20 cellular contexts compared by ENCODE assay signal in genomic region chr14:105010106-105010505, GRCh38. TPM values are rescaled to one million over a fixed set of nuclear protein-coding genes. Genes with fewer than 3 reads are reported as not detected.
A peak's percentile ranks its signal among the peaks of the same experiment; 100 is the strongest.
DNase-seq lines count a peak whose midpoint lies in the region; ATAC-seq, FAIRE-seq and TF ChIP-seq lines count a peak whose summit lies in the region.
"Had no signal": no experiment of that assay in that cellular context is flagged by ENCODE, and none has a peak within 500 bp of the region (broad histone marks: within the 10 kb centered on the region; RNA-seq: fewer than 3 reads in every experiment).

No MANE protein-coding gene starts in this region.

- CTCF ChIA-PET in HepG2 (lab: Yijun Ruan, JAX; ENCODE audit: low intra/inter-chr PET ratio, low total read pairs) (no interaction called here), PC-3 (lab: Charles Lee) (no interaction called here), PC-9 (lab: Charles Lee) (no interaction called here)

- H4K20me1 ChIP-seq in HepG2 (ENCODE audit: insufficient read depth, low read length) = peaks cover 16% of the 10 kb centered on the region
- H4K20me1 ChIP-seq in PC-3 (ENCODE audit: low read length) = peaks cover 87% of the 10 kb centered on the region
- peaks cover 3% of the 10 kb centered on the region for H4K20me1 ChIP-seq in osteoblast (ENCODE audit: insufficient read depth, low read length)
- peaks cover 50% of the 10 kb centered on the region for H4K20me1 ChIP-seq in PC-9 (ENCODE audit: insufficient read depth)

- TF ChIP-seq CTCF in HepG2 (CRISPR knock-in tag; IDR thresholded peaks at IDR 0.05) (no peak), right lobe of liver (IDR thresholded peaks at IDR 0.05) (no peak), PC-3 (conservative IDR thresholded peaks at IDR 0.05; ENCODE audit: low read depth, low read length) (no peak), osteoblast (IDR thresholded peaks at IDR 0.05; ENCODE audit: extremely low read depth, low read depth, low read length) (no peak), PC-9 (conservative IDR thresholded peaks at IDR 0.05) (no peak)

- H3K36me3 ChIP-seq in HepG2 (replicated peaks in 1 of 2; ENCODE audit: control insufficient read depth in 1 of 2, insufficient read depth in 2 of 2, low read length in 2 of 2) (peaks cover 13 to 29% of the 10 kb centered on the region in 2 experiments; a peak in 4 of 5 replicates), right lobe of liver (peaks cover 0 to 9% (median 3%) of the 10 kb centered on the region in 4 donors), PC-3 (ENCODE audit: low read depth, low read length) (peaks cover 42% of the 10 kb centered on the region), osteoblast (ENCODE audit: insufficient read depth, low read length) (peaks cover 31% of the 10 kb centered on the region), PC-9 (ENCODE audit: low read depth) (peaks cover 9% of the 10 kb centered on the region)

- no peak overlapping the region for H3K4me3 ChIP-seq in HepG2 (replicated peaks in 1 of 3; ENCODE audit: insufficient read depth in 1 of 3, low read depth in 2 of 3, low read length in 3 of 3)
- no peak overlapping the region for H3K4me3 ChIP-seq in right lobe of liver
- H3K4me3 ChIP-seq in PC-3 (ENCODE audit: low read length) = no peak overlapping the region
- no peak overlapping the region for H3K4me3 ChIP-seq in osteoblast (ENCODE audit: insufficient read depth, low read length)
- no peak overlapping the region for H3K4me3 ChIP-seq in PC-9
- H3K4me3 ChIP-seq: BLaER1 treated with 17β-estradiol and CSF1 and Interleukin-3, amounts not matched to agents 10 nM and 100 nM had no signal

- H3K9me3 ChIP-seq in HepG2 (ENCODE audit: low read length) (no peaks in the 10 kb centered on the region), right lobe of liver (no peaks in the 10 kb centered on the region), PC-3 (ENCODE audit: low read length) (no peaks in the 10 kb centered on the region), osteoblast (ENCODE audit: low read depth, low read length) (no peaks in the 10 kb centered on the region), PC-9 (ENCODE audit: insufficient read depth, low read depth) (no peaks in the 10 kb centered on the region)
- H3K9me3 ChIP-seq: BLaER1 treated with 17β-estradiol and CSF1 and Interleukin-3, amounts not matched to agents 10 nM and 100 nM had no signal

- no peak for DNase-seq in HepG2 (ENCODE audit: low spot score)
- no peak for DNase-seq in right lobe of liver
- DNase-seq in PC-3 = no peak
- DNase-seq in osteoblast (ENCODE audit: insufficient read length, low spot score, missing footprints) = peak; percentile 62
- no peak for DNase-seq in sciatic nerve (ENCODE audit: low spot score)
- DNase-seq in SHP77 treated with DMSO at 0.1 percent for 48 hours (lab: John Stamatoyannopoulos, UW) = no peak
- DNase-seq in PC-9 = no peak
- DNase-seq: CD8-positive, alpha-beta memory T cell; DMS79 treated with DMSO at 0.1 percent for 48 hours; Kasumi-1; MM.1S; NCI-H1092; NCI-H1436 treated with DMSO at 0.1 percent for 48 hours; NCI-H2029; NCI-H526; SIG-M5 had no signal

- H3F3A ChIP-seq in PC-3 (ENCODE audit: low read length, unreplicated experiment) (peaks cover 11% of the 10 kb centered on the region), PC-9 (ENCODE audit: insufficient read depth, low read depth) (peaks cover 15% of the 10 kb centered on the region; the same call in 1 of the 2 replicates)

- no peak overlapping the region for H3K4me2 ChIP-seq in HepG2 (ENCODE audit: low read depth, low read length)
- H3K4me2 ChIP-seq in PC-3 (ENCODE audit: low read length) = no peak overlapping the region
- H3K4me2 ChIP-seq in osteoblast (ENCODE audit: insufficient read depth, low read length) = no peak overlapping the region
- H3K4me2 ChIP-seq in PC-9 = no peak overlapping the region
- H3K4me2 ChIP-seq: BLaER1 treated with 17β-estradiol and CSF1 and Interleukin-3, amounts not matched to agents 10 nM and 100 nM had no signal

- H3K79me2 ChIP-seq in HepG2 (ENCODE audit: insufficient read depth, low read length) (peaks cover 36% of the 10 kb centered on the region), PC-3 (ENCODE audit: low read length) (peaks cover 70% of the 10 kb centered on the region), osteoblast (ENCODE audit: insufficient read depth, low read length) (peaks cover 70% of the 10 kb centered on the region), PC-9 (ENCODE audit: low read depth) (peaks cover 75% of the 10 kb centered on the region)

- H3K4me1 ChIP-seq in HepG2 (ENCODE audit: insufficient read depth, low read length) (peaks cover 14% of the 10 kb centered on the region; the same call in 1 of the 2 replicates), right lobe of liver (no peaks in the 10 kb centered on the region), PC-3 (ENCODE audit: insufficient read depth, low read length) (peaks cover 10% of the 10 kb centered on the region; the same call in 1 of the 2 replicates), osteoblast (ENCODE audit: insufficient read depth, low read length) (peaks cover 14% of the 10 kb centered on the region), PC-9 (replicated peaks; ENCODE audit: insufficient read depth) (0 out of 2 replicates have a peak, but pooled peaks cover 4% of the 10 kb centered on the region)

- H3K9ac ChIP-seq in HepG2 (ENCODE audit: insufficient read depth, low read depth, low read length) (no peak overlapping the region), PC-3 (ENCODE audit: low read length) (no peak overlapping the region)
- H3K9ac ChIP-seq: BLaER1 treated with 17β-estradiol and CSF1 and Interleukin-3, amounts not matched to agents 10 nM and 100 nM had no signal

- no peak for TF ChIP-seq POLR2A in HepG2 (IDR thresholded peaks at IDR 0.05; ENCODE audit: insufficient read depth in 1 of 2, low read depth in 2 of 2, low read length in 2 of 2)
- TF ChIP-seq POLR2A in right lobe of liver (IDR thresholded peaks at IDR 0.05) = no peak

- ATAC-seq in HepG2 = no peak
- ATAC-seq in right lobe of liver = no peak
- no peak for ATAC-seq in PC-3
- ATAC-seq in sciatic nerve = no peak
- ATAC-seq: SK-N-SH treated with all-trans-retinoic acid at 6 μM for 48 hours had no signal

- BruUV-seq in HepG2 (replicated peaks; lab: Mats Ljungman, UMichigan) (TSS peak; percentile 15), PC-3 (replicated peaks; lab: Mats Ljungman, UMichigan) (TSS peak; percentile 1), PC-9 (replicated peaks; lab: Mats Ljungman, UMichigan) (no TSS peak)

- FAIRE-seq in HepG2 (lab: Jason Lieb, UNC) = no peak
- FAIRE-seq: H54, HTR-8/SVneo had no signal

- no peak for TF ChIP-seq EP300 in HepG2 (IDR thresholded peaks at IDR 0.05; ENCODE audit: low read depth in 2 of 2, low read length in 2 of 2)
- no peak for TF ChIP-seq EP300 in HepG2 (CRISPR knock-in tag; IDR thresholded peaks at IDR 0.05; ENCODE audit: borderline replicate concordance)

- TF ChIP-seq RAD21 in HepG2 (CRISPR knock-in tag; IDR thresholded peaks at IDR 0.05) = no peak

- H3K27ac ChIP-seq in HepG2 (ENCODE audit: extremely low read length, insufficient read depth, low read length) = no peak overlapping the region
- no peak overlapping the region for H3K27ac ChIP-seq in right lobe of liver
- H3K27ac ChIP-seq in PC-3 (ENCODE audit: low read length) = no peak overlapping the region
- no peak overlapping the region for H3K27ac ChIP-seq in osteoblast (ENCODE audit: low read depth, low read length)
- no peak overlapping the region for H3K27ac ChIP-seq in PC-9
- H3K27ac ChIP-seq: BLaER1 treated with 17β-estradiol and CSF1 and Interleukin-3, amounts not matched to agents 10 nM and 100 nM had no signal

- no peaks in the 10 kb centered on the region for H3K27me3 ChIP-seq in HepG2 (ENCODE audit: control insufficient read depth in 1 of 2, insufficient read depth in 2 of 2, low read length in 2 of 2)
- no peaks in the 10 kb centered on the region for H3K27me3 ChIP-seq in right lobe of liver
- H3K27me3 ChIP-seq in PC-3 (ENCODE audit: low read length) = no peaks in the 10 kb centered on the region
- H3K27me3 ChIP-seq in osteoblast (ENCODE audit: insufficient read depth, low read length) = no peaks in the 10 kb centered on the region
- no peaks in the 10 kb centered on the region for H3K27me3 ChIP-seq in PC-9 (ENCODE audit: insufficient read depth, low read depth)
- H3K27me3 ChIP-seq: BLaER1 treated with 17β-estradiol and CSF1 and Interleukin-3, amounts not matched to agents 10 nM and 100 nM had no signal

- in situ Hi-C loops in HepG2 (cut with HindIII; ENCODE audit: extremely low pct_ligation_motif_present, low pct_unique_long_range_greater_than_20kb) = no loop called here

- POLR2A ChIA-PET in HepG2 (lab: Yijun Ruan, JAX) = no interaction called here
- POLR2A ChIA-PET in PC-3 (lab: Charles Lee; ENCODE audit: unreplicated experiment) = no interaction called here
- POLR2A ChIA-PET in PC-9 (lab: Charles Lee; ENCODE audit: unreplicated experiment) = no interaction called here

- intact Hi-C loops in HepG2 (cut with micrococcal nuclease; ENCODE audit: unreplicated experiment) = no loop called here
- intact Hi-C loops in right lobe of liver (cut with DNase I) = no loop called here
- intact Hi-C loops in PC-3 (cut with micrococcal nuclease) = no loop called here
- intact Hi-C loops in sciatic nerve (cut with DNase I) = no loop called here
- intact Hi-C loops in PC-9 (cut with micrococcal nuclease; ENCODE audit: unreplicated experiment) = no loop called here

- no peaks in the 10 kb centered on the region for H3K9me2 ChIP-seq in PC-3 (replicated peaks; ENCODE audit: low read length)
- no peaks in the 10 kb centered on the region for H3K9me2 ChIP-seq in PC-9 (ENCODE audit: insufficient read depth)

- WGBS in HepG2 (ENCODE audit: low lambda C conversion rate) = 94% methylated on average over 4 of the region's 4 CpGs
- 90% methylated on average over 2 of the region's 4 CpGs for WGBS in right lobe of liver (ENCODE audit: insufficient coverage, low coverage, low lambda C conversion rate, missing lambda C conversion rate)

- H2AFZ ChIP-seq in HepG2 (ENCODE audit: low read length) (no peak overlapping the region), PC-3 (ENCODE audit: low read length) (no peak overlapping the region), osteoblast (ENCODE audit: low read length) (no peak overlapping the region), PC-9 (no peak overlapping the region)

RNA-seq across cellular contexts. Expression of gene CDCA4, which starts 10.8 kb away (rescaled TPM):
- total RNA-seq in HepG2 (2016; rRNA removed; fragmentation: Illumina TruSeq; extraction: Trizol) = 42.1 and 43.1 TPM in 2 replicates
- total RNA-seq in HepG2 (2016; cell fraction: cytosol; rRNA removed; fragmentation: Illumina TruSeq; extraction: Trizol; ENCODE audit: low read depth) = 9.0 and 12.4 TPM in 2 replicates
- total RNA-seq in HepG2 (2016; cell fraction: insoluble cytoplasmic fraction; rRNA removed; fragmentation: Illumina TruSeq; extraction: Trizol) = 41.3 and 41.8 TPM in 2 replicates
- total RNA-seq in HepG2 (2016; cell fraction: membrane; rRNA removed; fragmentation: Illumina TruSeq; extraction: Trizol) = 34.3 and 35.7 TPM in 2 replicates
- total RNA-seq in HepG2 (2016; cell fraction: nucleus; rRNA removed; fragmentation: Illumina TruSeq; extraction: Trizol) = 19.4 and 21.5 TPM in 2 replicates
- 17.7 and 19.7 TPM in 2 replicates for polyA plus RNA-seq in HepG2 (2011; rRNA removed)
- 13.7 and 20.7 TPM in 2 replicates for polyA plus RNA-seq in HepG2 (2011; cell fraction: cytosol; rRNA removed)
- polyA plus RNA-seq in HepG2 (2011; cell fraction: nucleus; rRNA removed) = 8.9 and 10.9 TPM in 2 replicates
- 11.9 and 18.4 TPM in 2 replicates for polyA plus RNA-seq in HepG2 (2012)
- polyA plus RNA-seq in HepG2 (2016; cell fraction: cytosol; fragmentation: Illumina TruSeq; extraction: Trizol; ENCODE audit: low read depth) = 7.6 and 8.1 TPM in 2 replicates
- 44.8 and 50.0 TPM in 2 replicates for polyA plus RNA-seq in HepG2 (2016; cell fraction: insoluble cytoplasmic fraction; fragmentation: Illumina TruSeq; extraction: Trizol; ENCODE audit: low read depth)
- polyA plus RNA-seq in HepG2 (2016; cell fraction: membrane; fragmentation: Illumina TruSeq; extraction: Trizol; ENCODE audit: low read depth) = 24.5 and 25.1 TPM in 2 replicates
- polyA plus RNA-seq in HepG2 (2016; cell fraction: nucleus; fragmentation: Illumina TruSeq; extraction: Trizol; ENCODE audit: insufficient read depth, low read depth) = 33.7 and 34.8 TPM in 2 replicates
- 30.0 and 31.4 TPM in 2 replicates for polyA minus RNA-seq in HepG2 (2011; rRNA and poly(A)+ RNA removed; ENCODE audit: low replicate concordance)
- 11.2 and 15.5 TPM in 2 replicates for polyA minus RNA-seq in HepG2 (2011; cell fraction: cytosol; rRNA and poly(A)+ RNA removed)
- 6.6 and 8.0 TPM in 2 replicates for polyA minus RNA-seq in HepG2 (2011; cell fraction: nucleus; rRNA and poly(A)+ RNA removed)
- 1 to 10 TPM in 5 of 6 experiments, under 1 TPM in 1; 0.90 to 3.5 (median 1.7) TPM for total RNA-seq in right lobe of liver
- 113 and 133 TPM in 2 replicates for total RNA-seq in PC-3 (2014; rRNA removed)
- 13.3 and 13.8 TPM in 2 replicates for total RNA-seq in osteoblast
- total RNA-seq in sciatic nerve = 5.5 TPM
- 24.9 and 27.7 TPM in 2 replicates for total RNA-seq in PC-9 (2021)

RNA-seq across cellular contexts. Expression of gene CLBA1, which starts 24.5 kb away (rescaled TPM):
- total RNA-seq in HepG2 (2016; rRNA removed; fragmentation: Illumina TruSeq; extraction: Trizol) (1.4 and 1.5 TPM in 2 replicates), right lobe of liver (1 to 10 TPM; 1.5 to 3.3 (median 2.5) TPM), PC-3 (2014; rRNA removed) (19.2 and 27.5 TPM in 2 replicates), osteoblast (11.5 and 12.3 TPM in 2 replicates), sciatic nerve (6.1 TPM), PC-9 (2021) (12.5 and 12.6 TPM in 2 replicates)
- total RNA-seq in HepG2 (2016; cell fraction: cytosol; rRNA removed; fragmentation: Illumina TruSeq; extraction: Trizol; ENCODE audit: low read depth) = 0.44 and 0.71 TPM in 2 replicates
- total RNA-seq in HepG2 (2016; cell fraction: insoluble cytoplasmic fraction; rRNA removed; fragmentation: Illumina TruSeq; extraction: Trizol) = 1.4 and 1.7 TPM in 2 replicates
- 0.99 and 1.0 TPM in 2 replicates for total RNA-seq in HepG2 (2016; cell fraction: membrane; rRNA removed; fragmentation: Illumina TruSeq; extraction: Trizol)
- 1.7 and 2.1 TPM in 2 replicates for total RNA-seq in HepG2 (2016; cell fraction: nucleus; rRNA removed; fragmentation: Illumina TruSeq; extraction: Trizol)
- polyA plus RNA-seq in HepG2 (2011; rRNA removed) = 1.2 and 1.3 TPM in 2 replicates
- 0.75 and 0.95 TPM in 2 replicates for polyA plus RNA-seq in HepG2 (2011; cell fraction: cytosol; rRNA removed)
- polyA plus RNA-seq in HepG2 (2011; cell fraction: nucleus; rRNA removed) = 2.8 and 3.0 TPM in 2 replicates
- 0.49 and 0.51 TPM in 2 replicates for polyA plus RNA-seq in HepG2 (2012)
- 0.28 and 0.33 TPM in 2 replicates for polyA plus RNA-seq in HepG2 (2016; cell fraction: cytosol; fragmentation: Illumina TruSeq; extraction: Trizol; ENCODE audit: low read depth)
- 1.3 and 1.7 TPM in 2 replicates for polyA plus RNA-seq in HepG2 (2016; cell fraction: insoluble cytoplasmic fraction; fragmentation: Illumina TruSeq; extraction: Trizol; ENCODE audit: low read depth)
- polyA plus RNA-seq in HepG2 (2016; cell fraction: membrane; fragmentation: Illumina TruSeq; extraction: Trizol; ENCODE audit: low read depth) = 0.65 and 0.66 TPM in 2 replicates
- polyA plus RNA-seq in HepG2 (2016; cell fraction: nucleus; fragmentation: Illumina TruSeq; extraction: Trizol; ENCODE audit: insufficient read depth, low read depth) = 1.8 and 3.1 TPM in 2 replicates
- 0.44 and 7.1 TPM in 2 replicates for polyA minus RNA-seq in HepG2 (2011; rRNA and poly(A)+ RNA removed; ENCODE audit: low replicate concordance)
- 1.1 TPM in 1 of 2 replicates, not detected in the other for polyA minus RNA-seq in HepG2 (2011; cell fraction: cytosol; rRNA and poly(A)+ RNA removed)
- 0.90 and 1.1 TPM in 2 replicates for polyA minus RNA-seq in HepG2 (2011; cell fraction: nucleus; rRNA and poly(A)+ RNA removed)

RNA-seq across cellular contexts. Expression of gene AHNAK2, which starts 31.9 kb away (rescaled TPM):
- total RNA-seq in HepG2 (2016; rRNA removed; fragmentation: Illumina TruSeq; extraction: Trizol) = 0.15 and 0.18 TPM in 2 replicates
- not detected in 2 replicates for total RNA-seq in HepG2 (2016; cell fraction: cytosol; rRNA removed; fragmentation: Illumina TruSeq; extraction: Trizol; ENCODE audit: low read depth)
- total RNA-seq in HepG2 (2016; cell fraction: insoluble cytoplasmic fraction; rRNA removed; fragmentation: Illumina TruSeq; extraction: Trizol) = 0.10 and 0.11 TPM in 2 replicates
- 0.06 and 0.07 TPM in 2 replicates for total RNA-seq in HepG2 (2016; cell fraction: membrane; rRNA removed; fragmentation: Illumina TruSeq; extraction: Trizol)
- total RNA-seq in HepG2 (2016; cell fraction: nucleus; rRNA removed; fragmentation: Illumina TruSeq; extraction: Trizol) = 0.53 and 0.68 TPM in 2 replicates
- polyA plus RNA-seq in HepG2 (2011; rRNA removed) = 0.10 and 0.11 TPM in 2 replicates
- polyA plus RNA-seq in HepG2 (2011; cell fraction: cytosol; rRNA removed) = 0.08 and 0.09 TPM in 2 replicates
- 0.28 and 0.37 TPM in 2 replicates for polyA plus RNA-seq in HepG2 (2011; cell fraction: nucleus; rRNA removed)
- polyA plus RNA-seq in HepG2 (2012) = 0.04 TPM in 2 replicates
- not detected in 2 replicates for polyA plus RNA-seq in HepG2 (2016; cell fraction: cytosol; fragmentation: Illumina TruSeq; extraction: Trizol; ENCODE audit: low read depth)
- polyA plus RNA-seq in HepG2 (2016; cell fraction: insoluble cytoplasmic fraction; fragmentation: Illumina TruSeq; extraction: Trizol; ENCODE audit: low read depth) = 0.07 and 0.11 TPM in 2 replicates
- not detected in 2 replicates for polyA plus RNA-seq in HepG2 (2016; cell fraction: membrane; fragmentation: Illumina TruSeq; extraction: Trizol; ENCODE audit: low read depth)
- polyA plus RNA-seq in HepG2 (2016; cell fraction: nucleus; fragmentation: Illumina TruSeq; extraction: Trizol; ENCODE audit: insufficient read depth, low read depth) = 0.57 and 0.65 TPM in 2 replicates
- polyA minus RNA-seq in HepG2 (2011; rRNA and poly(A)+ RNA removed; ENCODE audit: low replicate concordance) = 0.34 and 31.9 TPM in 2 replicates
- 0.30 and 0.35 TPM in 2 replicates for polyA minus RNA-seq in HepG2 (2011; cell fraction: cytosol; rRNA and poly(A)+ RNA removed)
- 0.39 and 0.62 TPM in 2 replicates for polyA minus RNA-seq in HepG2 (2011; cell fraction: nucleus; rRNA and poly(A)+ RNA removed)
- 10 to 100 TPM in 1 of 6 experiments, 1 to 10 TPM in 5; 2.1 to 12.2 (median 4.6) TPM for total RNA-seq in right lobe of liver
- total RNA-seq in PC-3 (2014; rRNA removed) = 25.0 and 31.1 TPM in 2 replicates
- 30.8 and 31.8 TPM in 2 replicates for total RNA-seq in osteoblast
- total RNA-seq in sciatic nerve = 77.7 TPM
- total RNA-seq in PC-9 (2021) = 30.8 and 38.9 TPM in 2 replicates
- polyA plus RNA-seq: CD8-positive, alpha-beta memory T cell had no signal

RNA-seq across cellular contexts. Expression of gene GPR132, which starts 55.1 kb away (rescaled TPM):
- not detected in 2 replicates for total RNA-seq in HepG2 (2016; rRNA removed; fragmentation: Illumina TruSeq; extraction: Trizol)
- total RNA-seq in HepG2 (2016; cell fraction: cytosol; rRNA removed; fragmentation: Illumina TruSeq; extraction: Trizol; ENCODE audit: low read depth) = not detected in 2 replicates
- total RNA-seq in HepG2 (2016; cell fraction: insoluble cytoplasmic fraction; rRNA removed; fragmentation: Illumina TruSeq; extraction: Trizol) = not detected in 2 replicates
- not detected in 2 replicates for total RNA-seq in HepG2 (2016; cell fraction: membrane; rRNA removed; fragmentation: Illumina TruSeq; extraction: Trizol)
- not detected in 2 replicates for total RNA-seq in HepG2 (2016; cell fraction: nucleus; rRNA removed; fragmentation: Illumina TruSeq; extraction: Trizol)
- polyA plus RNA-seq in HepG2 (2011; rRNA removed) = not detected in 2 replicates
- polyA plus RNA-seq in HepG2 (2011; cell fraction: cytosol; rRNA removed) = not detected in 2 replicates
- polyA plus RNA-seq in HepG2 (2011; cell fraction: nucleus; rRNA removed) = 0.05 TPM in 1 of 2 replicates, not detected in the other
- not detected in 2 replicates for polyA plus RNA-seq in HepG2 (2012)
- not detected in 2 replicates for polyA plus RNA-seq in HepG2 (2016; cell fraction: cytosol; fragmentation: Illumina TruSeq; extraction: Trizol; ENCODE audit: low read depth)
- not detected in 2 replicates for polyA plus RNA-seq in HepG2 (2016; cell fraction: insoluble cytoplasmic fraction; fragmentation: Illumina TruSeq; extraction: Trizol; ENCODE audit: low read depth)
- polyA plus RNA-seq in HepG2 (2016; cell fraction: membrane; fragmentation: Illumina TruSeq; extraction: Trizol; ENCODE audit: low read depth) = not detected in 2 replicates
- polyA plus RNA-seq in HepG2 (2016; cell fraction: nucleus; fragmentation: Illumina TruSeq; extraction: Trizol; ENCODE audit: insufficient read depth, low read depth) = not detected in 2 replicates
- 0.09 TPM in 1 of 2 replicates, not detected in the other for polyA minus RNA-seq in HepG2 (2011; rRNA and poly(A)+ RNA removed; ENCODE audit: low replicate concordance)
- not detected in 2 replicates for polyA minus RNA-seq in HepG2 (2011; cell fraction: cytosol; rRNA and poly(A)+ RNA removed)
- not detected in 2 replicates for polyA minus RNA-seq in HepG2 (2011; cell fraction: nucleus; rRNA and poly(A)+ RNA removed)
- total RNA-seq in right lobe of liver = under 1 TPM; 0.11 to 0.84 (median 0.39) TPM
- total RNA-seq in PC-3 (2014; rRNA removed) = 0.04 and 0.12 TPM in 2 replicates
- under 0.01 TPM in 2 replicates for total RNA-seq in osteoblast
- 3.2 TPM for total RNA-seq in sciatic nerve
- 0.98 TPM in 1 of 2 replicates, not detected in the other for total RNA-seq in PC-9 (2021)
